In genomic region chr17:38705803-38706624, GRCh38 we compare ENCODE assay signal across 8 cellular contexts. TPM values are rescaled to one million over a fixed set of nuclear protein-coding genes. Genes with fewer than 3 reads are reported as not detected.
DNase-seq lines count a peak whose midpoint lies in the region; ATAC-seq and TF ChIP-seq lines count a peak whose summit lies in the region.

No MANE protein-coding gene starts in this region.

- H3K4me3 ChIP-seq in BLaER1 = peak overlapping the region; percentile 97
- peak overlapping the region; percentile 92 for H3K4me3 ChIP-seq in coronary artery
- H3K4me3 ChIP-seq in liver (ENCODE audit: low read depth in 1 of 3, low read length in 3 of 3) = peak overlapping the region; percentile 56 to 83 (median 67)

- no peaks in the 10 kb centered on the region for H3K27me3 Mint-ChIP-seq in stimulated activated naive B cell treated with anti-CD40 and anti-IgM and Interleukin-4, amounts not matched to agents 10 μg/mL and 1 μg/mL and 100 μg/mL, for 72 hours

- TF ChIP-seq RAD21 in liver (IDR thresholded peaks at IDR 0.05) = no peak

- peaks cover 36% of the 10 kb centered on the region for H3K36me3 ChIP-seq in BLaER1
- peaks cover 0 to 4% (median under 1%) of the 10 kb centered on the region in 4 donors for H3K36me3 ChIP-seq in liver (ENCODE audit: control insufficient read depth in 4 of 4, insufficient read depth in 3 of 4, low read depth in 1 of 4, low read length in 3 of 4)

- H3K27me3 ChIP-seq in BLaER1 (no peaks in the 10 kb centered on the region), liver (ENCODE audit: control insufficient read depth in 4 of 4, insufficient read depth in 4 of 4, low read length in 3 of 4) (no peaks in the 10 kb centered on the region)

- no peaks in the 10 kb centered on the region for H3K9me3 Mint-ChIP-seq in stimulated activated naive B cell treated with anti-CD40 and anti-IgM and Interleukin-4, amounts not matched to agents 10 μg/mL and 1 μg/mL and 100 μg/mL, for 72 hours

- TF ChIP-seq CTCF in coronary artery (IDR thresholded peaks at IDR 0.05) (no peak), liver (IDR thresholded peaks at IDR 0.05; ENCODE audit: low read depth, low read length, missing input control) (no peak)

- no peak for ATAC-seq in stimulated activated naive B cell treated with anti-CD40 and anti-IgM and Interleukin-4, amounts not matched to agents 10 μg/mL and 1 μg/mL and 100 μg/mL, for 72 hours (replicated peaks)
- no peak for ATAC-seq in GM21717 (IDR thresholded peaks at IDR 0.05; ENCODE audit: unreplicated experiment)
- no peak for ATAC-seq in HG03432 (IDR thresholded peaks at IDR 0.05; ENCODE audit: unreplicated experiment)

- H3K9ac ChIP-seq in BLaER1 = peak overlapping the region; percentile 99
- peak overlapping the region; percentile 27 to 33 for H3K9ac ChIP-seq in liver (ENCODE audit: low read depth in 1 of 2, low read length in 2 of 2)

- H3K9me3 ChIP-seq in BLaER1 (no peaks in the 10 kb centered on the region), liver (ENCODE audit: control insufficient read depth in 4 of 4, low read length in 3 of 4) (no peaks in the 10 kb centered on the region)

- peaks cover 51% of the 10 kb centered on the region for H4K20me1 ChIP-seq in BLaER1

- peaks cover 64% of the 10 kb centered on the region for H3K4me1 ChIP-seq in BLaER1
- peaks cover 2 to 36% (median 18%) of the 10 kb centered on the region in 4 donors for H3K4me1 ChIP-seq in liver (ENCODE audit: control insufficient read depth in 4 of 4, insufficient read depth in 4 of 4, low read length in 3 of 4)

- H3K27ac Mint-ChIP-seq in stimulated activated naive B cell treated with anti-CD40 and anti-IgM and Interleukin-4, amounts not matched to agents 10 μg/mL and 1 μg/mL and 100 μg/mL, for 72 hours = peak overlapping the region; percentile 95

- peaks cover 52 to 75% of the 10 kb centered on the region in 2 donors for H3K4me1 Mint-ChIP-seq in stimulated activated naive B cell treated with anti-CD40 and anti-IgM and Interleukin-4, amounts not matched to agents 10 μg/mL and 1 μg/mL and 100 μg/mL, for 72 hours

- H3K27ac ChIP-seq in BLaER1 = peak overlapping the region; percentile 99
- H3K27ac ChIP-seq in coronary artery = peak overlapping the region; percentile 90 to 97
- H3K27ac ChIP-seq in liver (ENCODE audit: low read depth in 1 of 2, low read length in 2 of 2) = peak overlapping the region; percentile 58 to 67

- H3K36me3 Mint-ChIP-seq in stimulated activated naive B cell treated with anti-CD40 and anti-IgM and Interleukin-4, amounts not matched to agents 10 μg/mL and 1 μg/mL and 100 μg/mL, for 72 hours = peaks cover 28 to 36% of the 10 kb centered on the region in 2 donors

- H3K4me2 ChIP-seq in BLaER1 = peak overlapping the region; percentile 93

- DNase-seq in HuH-7.5 (ENCODE audit: low spot score) (peak; percentile 33), T-helper 9 cell (peak; percentile 41), coronary artery (ENCODE audit: low spot score) (no peak)
- no peak for DNase-seq in stimulated activated naive B cell treated with anti-CD40 and anti-IgM and Interleukin-4, amounts not matched to agents 10 μg/mL and 1 μg/mL and 100 μg/mL, for 72 hours

- peak overlapping the region; percentile 95 to 99 for H3K4me3 Mint-ChIP-seq in stimulated activated naive B cell treated with anti-CD40 and anti-IgM and Interleukin-4, amounts not matched to agents 10 μg/mL and 1 μg/mL and 100 μg/mL, for 72 hours

- WGBS in liver = 6% methylated on average over 44 of the region's 44 CpGs

TF ChIP-seq in liver, 16 proteins besides CTCF, POLR2A, EP300 and RAD21:
- TF ChIP-seq NR2F2 (IDR thresholded peaks at IDR 0.05) = peak; percentile 57
- TF ChIP-seq, protein P1, sequence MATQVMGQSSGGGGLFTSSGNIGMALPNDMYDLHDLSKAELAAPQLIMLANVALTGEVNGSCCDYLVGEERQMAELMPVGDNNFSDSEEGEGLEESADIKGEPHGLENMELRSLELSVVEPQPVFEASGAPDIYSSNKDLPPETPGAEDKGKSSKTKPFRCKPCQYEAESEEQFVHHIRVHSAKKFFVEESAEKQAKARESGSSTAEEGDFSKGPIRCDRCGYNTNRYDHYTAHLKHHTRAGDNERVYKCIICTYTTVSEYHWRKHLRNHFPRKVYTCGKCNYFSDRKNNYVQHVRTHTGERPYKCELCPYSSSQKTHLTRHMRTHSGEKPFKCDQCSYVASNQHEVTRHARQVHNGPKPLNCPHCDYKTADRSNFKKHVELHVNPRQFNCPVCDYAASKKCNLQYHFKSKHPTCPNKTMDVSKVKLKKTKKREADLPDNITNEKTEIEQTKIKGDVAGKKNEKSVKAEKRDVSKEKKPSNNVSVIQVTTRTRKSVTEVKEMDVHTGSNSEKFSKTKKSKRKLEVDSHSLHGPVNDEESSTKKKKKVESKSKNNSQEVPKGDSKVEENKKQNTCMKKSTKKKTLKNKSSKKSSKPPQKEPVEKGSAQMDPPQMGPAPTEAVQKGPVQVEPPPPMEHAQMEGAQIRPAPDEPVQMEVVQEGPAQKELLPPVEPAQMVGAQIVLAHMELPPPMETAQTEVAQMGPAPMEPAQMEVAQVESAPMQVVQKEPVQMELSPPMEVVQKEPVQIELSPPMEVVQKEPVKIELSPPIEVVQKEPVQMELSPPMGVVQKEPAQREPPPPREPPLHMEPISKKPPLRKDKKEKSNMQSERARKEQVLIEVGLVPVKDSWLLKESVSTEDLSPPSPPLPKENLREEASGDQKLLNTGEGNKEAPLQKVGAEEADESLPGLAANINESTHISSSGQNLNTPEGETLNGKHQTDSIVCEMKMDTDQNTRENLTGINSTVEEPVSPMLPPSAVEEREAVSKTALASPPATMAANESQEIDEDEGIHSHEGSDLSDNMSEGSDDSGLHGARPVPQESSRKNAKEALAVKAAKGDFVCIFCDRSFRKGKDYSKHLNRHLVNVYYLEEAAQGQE (IDR thresholded peaks at IDR 0.05) = no peak

RNA-seq across cellular contexts. Expression of gene MLLT6, which starts 0.9 kb away (rescaled TPM):
- total RNA-seq in liver = 10 to 100 TPM in 1 of 2 donors, 1 to 10 TPM in 1; 8.5 to 22.8 TPM
- polyA plus RNA-seq in liver = 1 to 10 TPM; 3.3 to 7.7 TPM

RNA-seq across cellular contexts. Expression of gene CISD3, which starts 24.1 kb away (rescaled TPM):
- 1 to 10 TPM; 4.5 to 9.0 TPM for total RNA-seq in liver
- 100 to 1,000 TPM in 1 of 2 donors, 10 to 100 TPM in 1; 65.6 to 152 TPM for polyA plus RNA-seq in liver

RNA-seq across cellular contexts. Expression of gene EPOP, which starts 31.3 kb away (rescaled TPM):
- total RNA-seq in liver = 1 to 10 TPM in 1 of 2 donors, under 1 TPM in 1; 0.37 to 1.8 TPM
- polyA plus RNA-seq in liver = 1 to 10 TPM in 1 of 2 donors, under 1 TPM in 1; 0.32 to 1.9 TPM

RNA-seq across cellular contexts. Expression of gene PCGF2, which starts 42.1 kb away (rescaled TPM):
- total RNA-seq in liver = 1 to 10 TPM; 1.2 to 2.2 TPM
- polyA plus RNA-seq in liver = 1 to 10 TPM; 1.3 to 3.2 TPM

RNA-seq across cellular contexts. Expression of gene PSMB3, which starts 46.5 kb away (rescaled TPM):
- 100 to 1,000 TPM; 121 to 137 TPM for total RNA-seq in liver
- polyA plus RNA-seq in liver = 100 to 1,000 TPM; 200 to 279 TPM

Comparison
In these comparisons a context has a peak if more than half of its experiments do, and no peak if none do; other contexts are left out.
1. DNase-seq: peak in HuH-7.5 (single experiment) and T-helper 9 cell (single experiment); none in coronary artery (single experiment) and stimulated activated naive B cell treated with anti-CD40 and anti-IgM and Interleukin-4, amounts not matched to agents 10 μg/mL and 1 μg/mL and 100 μg/mL, for 72 hours (single experiment).
2. Peak in every context shown above with its lines, with median percentiles within 50 percentile points of each other: H3K27ac ChIP-seq and H3K4me3 ChIP-seq.